ENCODE assay signal across 8 cellular contexts in genomic region chr15:67126551-67127333, GRCh38.
DNase-seq lines count a peak whose midpoint lies in the region; ATAC-seq and TF ChIP-seq lines count a peak whose summit lies in the region.

No MANE protein-coding gene starts in this region.

- H3K27me3 ChIP-seq in CD8-positive, alpha-beta T cell (ENCODE audit: insufficient read depth, low read length) = no peaks in the 10 kb centered on the region
- H3K27me3 ChIP-seq in colonic mucosa (no peaks in the 10 kb centered on the region), osteoblast (ENCODE audit: insufficient read depth, low read length) (no peaks in the 10 kb centered on the region)

- CTCF ChIA-PET in CD8-positive, alpha-beta T cell (lab: Charles Lee) = no interaction called here

- H2AFZ ChIP-seq in osteoblast (ENCODE audit: low read length) = no peak overlapping the region

- peaks cover 90% of the 10 kb centered on the region for H3K79me2 ChIP-seq in osteoblast (ENCODE audit: insufficient read depth, low read length)

- POLR2A ChIA-PET in CD8-positive, alpha-beta T cell (lab: Charles Lee) = no interaction called here

- peaks cover 6% of the 10 kb centered on the region for H3K36me3 Mint-ChIP-seq in CD8-positive, alpha-beta T cell

- no peaks in the 10 kb centered on the region for H3K27me3 Mint-ChIP-seq in CD8-positive, alpha-beta T cell (ENCODE audit: low read depth)

- H3K9me3 Mint-ChIP-seq in CD8-positive, alpha-beta T cell = no peaks in the 10 kb centered on the region

- peak overlapping the region; percentile 47 for H3K4me2 ChIP-seq in osteoblast (ENCODE audit: insufficient read depth, low read length)

- TF ChIP-seq CTCF in CD8-positive, alpha-beta T cell (IDR thresholded peaks at IDR 0.05) = no peak
- TF ChIP-seq CTCF in colonic mucosa (IDR thresholded peaks at IDR 0.05) = no peak
- TF ChIP-seq CTCF in osteoblast (IDR thresholded peaks at IDR 0.05; ENCODE audit: extremely low read depth, low read depth, low read length) = no peak

- no peaks in the 10 kb centered on the region for H3K9me3 ChIP-seq in CD8-positive, alpha-beta T cell (ENCODE audit: low read length)
- H3K9me3 ChIP-seq in colonic mucosa = no peaks in the 10 kb centered on the region
- H3K9me3 ChIP-seq in osteoblast (ENCODE audit: low read depth, low read length) = no peaks in the 10 kb centered on the region

- no peak for DNase-seq in CD8-positive, alpha-beta T cell
- DNase-seq in M059J (ENCODE audit: low read depth) = peak; percentile 82
- peak; percentile 55 for DNase-seq in colonic mucosa
- no peak for DNase-seq in osteoblast (ENCODE audit: insufficient read length, low spot score, missing footprints)
- no peak for DNase-seq in CD1c-positive myeloid dendritic cell (ENCODE audit: extremely low spot score)
- no peak for DNase-seq in stimulated activated CD4-positive, alpha-beta T cell treated with anti-CD3 and anti-CD28 coated beads, Interleukin-4, amount 100 ng/mL, for 24 hours
- DNase-seq in COR-L47 (lab: John Stamatoyannopoulos, UW) = no peak

- H3K27ac ChIP-seq in CD8-positive, alpha-beta T cell (ENCODE audit: low read depth, low read length) = no peak overlapping the region
- H3K27ac ChIP-seq in colonic mucosa = peak overlapping the region; percentile 58
- peak overlapping the region; percentile 99 for H3K27ac ChIP-seq in osteoblast (ENCODE audit: low read depth, low read length)

- H3K4me3 Mint-ChIP-seq in CD8-positive, alpha-beta T cell = no peak overlapping the region

- H3K27ac Mint-ChIP-seq in CD8-positive, alpha-beta T cell = peak overlapping the region; percentile 62

- H3K4me3 ChIP-seq in CD8-positive, alpha-beta T cell (ENCODE audit: low read depth, low read length) = no peak overlapping the region
- H3K4me3 ChIP-seq in colonic mucosa = no peak overlapping the region
- peak overlapping the region; percentile 2 for H3K4me3 ChIP-seq in osteoblast (ENCODE audit: insufficient read depth, low read length)

- no peaks in the 10 kb centered on the region for H4K20me1 ChIP-seq in osteoblast (ENCODE audit: insufficient read depth, low read length)

- ATAC-seq in CD8-positive, alpha-beta T cell = no peak
- no peak for ATAC-seq in GM18867 (IDR thresholded peaks at IDR 0.05; ENCODE audit: unreplicated experiment)

- H3K4me1 ChIP-seq in CD8-positive, alpha-beta T cell (ENCODE audit: insufficient read depth, low read length) = peaks cover 6% of the 10 kb centered on the region
- H3K4me1 ChIP-seq in colonic mucosa = peaks cover 8% of the 10 kb centered on the region
- peaks cover 90% of the 10 kb centered on the region for H3K4me1 ChIP-seq in osteoblast (ENCODE audit: insufficient read depth, low read length)

- H3K36me3 ChIP-seq in CD8-positive, alpha-beta T cell (ENCODE audit: insufficient read depth, low read length) = no peaks in the 10 kb centered on the region
- H3K36me3 ChIP-seq in colonic mucosa (no peaks in the 10 kb centered on the region), osteoblast (ENCODE audit: insufficient read depth, low read length) (peaks cover 60% of the 10 kb centered on the region)

- H3K4me1 Mint-ChIP-seq in CD8-positive, alpha-beta T cell (ENCODE audit: low read depth) = peaks cover 69% of the 10 kb centered on the region

- intact Hi-C loops in CD8-positive, alpha-beta T cell (cut with DNase I, micrococcal nuclease) = loop anchor here in 1 of 2 experiments (10.0 kb wide), 1 partner anchor 128 kb away; the partner anchor contains the start of genes AAGAB and IQCH
- intact Hi-C loops in colonic mucosa (cut with DNase I) = no loop called here

- peak overlapping the region in 1 of 2 donors; percentile 29 for H3K9ac ChIP-seq in colonic mucosa (ENCODE audit: low read depth in 2 of 2, low read length in 2 of 2)

Comparison
In these comparisons a context has a peak if more than half of its experiments do, and no peak if none do; other contexts are left out.
1. DNase-seq: peak in M059J (single experiment) and colonic mucosa (single experiment); none in CD8-positive, alpha-beta T cell (0 of 7), osteoblast (single experiment), CD1c-positive myeloid dendritic cell (single experiment), stimulated activated CD4-positive, alpha-beta T cell treated with anti-CD3 and anti-CD28 coated beads, Interleukin-4, amount 100 ng/mL, for 24 hours (single experiment) and COR-L47 (single experiment).